ENCODE assay signal across 27 cellular contexts in genomic region chr1:107914144-107914543, GRCh38. TPM values are rescaled to one million over a fixed set of nuclear protein-coding genes. Genes with fewer than 3 reads are reported as not detected.
DNase-seq lines count a peak whose midpoint lies in the region; ATAC-seq and TF ChIP-seq lines count a peak whose summit lies in the region.
"Had no signal": no experiment of that assay in that cellular context is flagged by ENCODE, and none has a peak within 500 bp of the region (broad histone marks: within the 10 kb centered on the region; RNA-seq: fewer than 3 reads in every experiment).

No MANE protein-coding gene starts in this region.

- no peak overlapping the region for H3K9ac ChIP-seq in Loucy (ENCODE audit: low read depth, low read length, poor library complexity, severe bottlenecking)

- peaks cover 61 to 81% (median 77%) of the 10 kb centered on the region in 3 donors for H3K4me1 Mint-ChIP-seq in naive B cell
- H3K4me1 Mint-ChIP-seq in stimulated activated naive B cell treated with anti-CD40 and anti-IgM and Interleukin-4, amounts not matched to agents 10 μg/mL and 1 μg/mL and 100 μg/mL, for 72 hours: peaks cover 29 to 63% of the 10 kb centered on the region in 2 donors
- H3K4me1 Mint-ChIP-seq: activated naive CD4-positive, alpha-beta T cell treated with anti-CD3 and anti-CD28 coated beads, Interleukin-2, amount 10 ng/mL, durations not matched to agents 7 days and 5 days had no signal

- no peak overlapping the region for H2AFZ ChIP-seq in Loucy (ENCODE audit: low read length)

- H3K27me3 ChIP-seq in Loucy (ENCODE audit: insufficient read depth, low read length, poor library complexity, severe bottlenecking): no peaks in the 10 kb centered on the region
- H3K27me3 ChIP-seq: left lung, MG63 had no signal

- H3K27ac Mint-ChIP-seq in naive B cell: peak overlapping the region in 4 of 6 donors; percentile 30 to 68 (median 62)
- peak overlapping the region; percentile 42 for H3K27ac Mint-ChIP-seq in stimulated activated naive B cell treated with anti-CD40 and anti-IgM and Interleukin-4, amounts not matched to agents 10 μg/mL and 1 μg/mL and 100 μg/mL, for 72 hours
- H3K27ac Mint-ChIP-seq: activated CD4-positive, alpha-beta memory T cell treated with anti-CD3 and anti-CD28 coated beads for 36 hours; activated naive CD4-positive, alpha-beta T cell treated with anti-CD3 and anti-CD28 coated beads, Interleukin-2, amount 10 ng/mL, durations not matched to agents 7 days and 5 days; activated T-helper 1 cell treated with anti-CD3 and anti-CD28 coated beads, Interleukin-12 subunit alpha, Interleukin-12 subunit beta, Interleukin-2, Interleukin-4 antibody, amounts not matched to agents 30 ng/mL and 10 ng/mL and 1 ng/mL, durations not matched to agents 14 hours and 24 hours and 36 hours; CD4-positive, alpha-beta memory T cell; T-helper 1 cell treated with Interleukin-12 subunit alpha and Interleukin-12 subunit beta and Interleukin-4 antibody, amounts not matched to agents 30 μg/mL and 1 μg/mL, for 36 hours; type B pancreatic cell had no signal

- peaks cover 0 to 4% (median 0%) of the 10 kb centered on the region in 7 donors for H3K9me3 Mint-ChIP-seq in naive B cell
- H3K9me3 Mint-ChIP-seq in stimulated activated naive B cell treated with anti-CD40 and anti-IgM and Interleukin-4, amounts not matched to agents 10 μg/mL and 1 μg/mL and 100 μg/mL, for 72 hours: no peaks in the 10 kb centered on the region
- H3K9me3 Mint-ChIP-seq: activated T-helper 1 cell treated with anti-CD3 and anti-CD28 coated beads, Interleukin-12 subunit alpha, Interleukin-12 subunit beta, Interleukin-2, Interleukin-4 antibody, amounts not matched to agents 30 ng/mL and 10 ng/mL and 1 ng/mL, durations not matched to agents 14 hours and 24 hours and 36 hours; type B pancreatic cell had no signal

- no peak for ATAC-seq in naive B cell (ENCODE audit: low read depth in 2 of 2)
- no peak for ATAC-seq in stimulated activated naive B cell treated with anti-CD40 and anti-IgM and Interleukin-4, amounts not matched to agents 10 μg/mL and 1 μg/mL and 100 μg/mL, for 72 hours (replicated peaks)
- ATAC-seq: activated CD4-positive, CD25-positive, alpha-beta regulatory T cell treated with anti-CD3 and anti-CD28 coated beads, Interleukin-2, amount 50 U/mL, for 24 hours; left lung had no signal

- peaks cover 0 to 5% of the 10 kb centered on the region in 2 donors for H3K36me3 Mint-ChIP-seq in naive B cell
- peaks cover 0 to 3% of the 10 kb centered on the region in 2 donors for H3K36me3 Mint-ChIP-seq in stimulated activated naive B cell treated with anti-CD40 and anti-IgM and Interleukin-4, amounts not matched to agents 10 μg/mL and 1 μg/mL and 100 μg/mL, for 72 hours
- H3K36me3 Mint-ChIP-seq: activated CD4-positive, alpha-beta memory T cell treated with anti-CD3 and anti-CD28 coated beads for 36 hours; activated naive CD4-positive, alpha-beta T cell treated with anti-CD3 and anti-CD28 coated beads, Interleukin-2, amount 10 ng/mL, durations not matched to agents 7 days and 5 days; type B pancreatic cell had no signal

- H3K9me3 ChIP-seq in Loucy (ENCODE audit: insufficient read depth, low read depth, low read length): no peaks in the 10 kb centered on the region
- H3K9me3 ChIP-seq: left lung, MG63 had no signal

- H4K20me1 ChIP-seq in Loucy (ENCODE audit: insufficient read depth, low read length, poor library complexity, severe bottlenecking): peaks cover 93% of the 10 kb centered on the region

- H3F3A ChIP-seq in Loucy (ENCODE audit: low read depth): peaks cover 1% of the 10 kb centered on the region; the same call in 1 of the 2 replicates

- H3K9me2 ChIP-seq in Loucy (replicated peaks; ENCODE audit: low read depth, low read length): no peaks in the 10 kb centered on the region

- no peak for TF ChIP-seq CTCF in Loucy (conservative IDR thresholded peaks at IDR 0.05; ENCODE audit: low read length)

- peaks cover 73% of the 10 kb centered on the region for H3K4me1 ChIP-seq in Loucy (ENCODE audit: insufficient read depth, low read length, poor library complexity, severe bottlenecking)

- H3K4me3 ChIP-seq in Loucy (ENCODE audit: low read length, poor library complexity, severe bottlenecking): no peak overlapping the region
- H3K4me3 ChIP-seq: left lung, MG63, skin epidermis had no signal

- DNase-seq in D341Med (ENCODE audit: low spot score) (peak; percentile 25), naive B cell (no peak), OCI-M2 (lab: John Stamatoyannopoulos, UW; ENCODE audit: unreplicated experiment) (no peak), H4 (ENCODE audit: low spot score) (no peak), NCI-H128 (lab: John Stamatoyannopoulos, UW; ENCODE audit: unreplicated experiment) (no peak)
- no peak for DNase-seq in stimulated activated naive B cell treated with anti-CD40 and anti-IgM and Interleukin-4, amounts not matched to agents 10 μg/mL and 1 μg/mL and 100 μg/mL, for 72 hours
- DNase-seq: activated CD4-positive, alpha-beta memory T cell treated with anti-CD3 and anti-CD28 coated beads for 36 hours; activated CD8-positive, alpha-beta memory T cell treated with anti-CD3 and anti-CD28 coated beads, Interleukin-2, amount 50 U/mL, for 4 hours; activated naive CD4-positive, alpha-beta T cell treated with anti-CD3 and anti-CD28 coated beads, Interleukin-2, amount 10 ng/mL, durations not matched to agents 7 days and 5 days; amniotic stem cell; CD4-positive, alpha-beta memory T cell; EL; left lung; mesenchymal stem cell; MG63; NCI-H146; NCI-H510A; NK-92 treated with Interleukin-12 subunit alpha and Interleukin-12 subunit beta, amount 100 ng/mL, for 24 hours; stimulated activated CD4-positive, alpha-beta T cell treated with anti-CD3 and anti-CD28 coated beads, Interleukin-1b, Interleukin-23, amount 100 ng/mL, for 48 hours had no signal

- H3K79me2 ChIP-seq in Loucy (ENCODE audit: insufficient read depth, low read length): peaks cover 98% of the 10 kb centered on the region

- no peaks in the 10 kb centered on the region for H3K27me3 Mint-ChIP-seq in naive B cell
- no peaks in the 10 kb centered on the region for H3K27me3 Mint-ChIP-seq in stimulated activated naive B cell treated with anti-CD40 and anti-IgM and Interleukin-4, amounts not matched to agents 10 μg/mL and 1 μg/mL and 100 μg/mL, for 72 hours
- H3K27me3 Mint-ChIP-seq: activated CD4-positive, alpha-beta memory T cell treated with anti-CD3 and anti-CD28 coated beads for 36 hours; activated naive CD4-positive, alpha-beta T cell treated with anti-CD3 and anti-CD28 coated beads, Interleukin-2, amount 10 ng/mL, durations not matched to agents 7 days and 5 days; IgD-negative memory B cell; type B pancreatic cell had no signal

- no peaks in the 10 kb centered on the region for H3K36me3 ChIP-seq in Loucy (ENCODE audit: insufficient read depth, low read length)
- H3K36me3 ChIP-seq: left lung, MG63 had no signal

- H3K4me3 Mint-ChIP-seq in naive B cell: peak overlapping the region in 2 of 8 donors; percentile 30 to 62
- H3K4me3 Mint-ChIP-seq in stimulated activated naive B cell treated with anti-CD40 and anti-IgM and Interleukin-4, amounts not matched to agents 10 μg/mL and 1 μg/mL and 100 μg/mL, for 72 hours: no peak overlapping the region
- H3K4me3 Mint-ChIP-seq: activated CD4-positive, alpha-beta memory T cell treated with anti-CD3 and anti-CD28 coated beads for 36 hours; activated naive CD4-positive, alpha-beta T cell treated with anti-CD3 and anti-CD28 coated beads, Interleukin-2, amount 10 ng/mL, durations not matched to agents 7 days and 5 days; activated T-helper 1 cell treated with anti-CD3 and anti-CD28 coated beads, Interleukin-12 subunit alpha, Interleukin-12 subunit beta, Interleukin-2, Interleukin-4 antibody, amounts not matched to agents 30 ng/mL and 10 ng/mL and 1 ng/mL, durations not matched to agents 14 hours and 24 hours and 36 hours; CD4-positive, alpha-beta memory T cell; IgD-negative memory B cell; T-helper 1 cell treated with Interleukin-12 subunit alpha and Interleukin-12 subunit beta and Interleukin-4 antibody, amounts not matched to agents 30 μg/mL and 1 μg/mL, for 36 hours; type B pancreatic cell had no signal

- peak overlapping the region; percentile 5 for H3K4me2 ChIP-seq in Loucy (ENCODE audit: low read depth, low read length, poor library complexity, severe bottlenecking)

RNA-seq across cellular contexts. Expression of gene VAV3, which starts 50.8 kb away (rescaled TPM):
- polyA plus RNA-seq in naive B cell (ENCODE audit: low read depth in 6 of 6): 10 to 100 TPM; 24.8 to 45.9 (median 33.6) TPM
- total RNA-seq in H4 (2014; rRNA removed; shearing (Covaris generic)): 23.7 and 40.5 TPM in 2 replicates
- total RNA-seq: fibroblast of lung had no signal
- polyA plus RNA-seq: fibroblast of lung had no signal
